20 cellular contexts compared by ENCODE assay signal in genomic region chr18:40109251-40110049, GRCh38.
DNase-seq lines count a peak whose midpoint lies in the region; ATAC-seq, FAIRE-seq and TF ChIP-seq lines count a peak whose summit lies in the region.
"Had no signal": no experiment of that assay in that cellular context is flagged by ENCODE, and none has a peak within 500 bp of the region (broad histone marks: within the 10 kb centered on the region; RNA-seq: fewer than 3 reads in every experiment).

No MANE protein-coding gene starts in this region.

- H3K23ac ChIP-seq in mesenchymal stem cell (ENCODE audit: low read length in 2 of 2), result no peak overlapping the region

- no peaks in the 10 kb centered on the region for H3K27me3 Mint-ChIP-seq in stimulated activated memory B cell treated with anti-CD40 and anti-IgM and Interleukin-4, amounts not matched to agents 10 μg/mL and 1 μg/mL and 100 μg/mL, for 72 hours
- no peaks in the 10 kb centered on the region for H3K27me3 Mint-ChIP-seq in progenitor cell of endocrine pancreas
- H3K27me3 Mint-ChIP-seq: activated naive CD8-positive, alpha-beta T cell treated with anti-CD3 and anti-CD28 coated beads, Interleukin-2, amount 50 U/mL, for 24 hours had no signal

- FAIRE-seq in frontal cortex (lab: Jason Lieb, UNC), result no peak
- FAIRE-seq: bronchial epithelial cell had no signal

- no peak for ATAC-seq in stimulated activated memory B cell treated with anti-CD40 and anti-IgM and Interleukin-4, amounts not matched to agents 10 μg/mL and 1 μg/mL and 100 μg/mL, for 72 hours
- ATAC-seq: activated naive CD8-positive, alpha-beta T cell treated with anti-CD3 and anti-CD28 coated beads, Interleukin-2, amount 50 U/mL, for 24 hours; Right ventricle myocardium inferior had no signal

- no peaks in the 10 kb centered on the region for H3K4me1 Mint-ChIP-seq in stimulated activated memory B cell treated with anti-CD40 and anti-IgM and Interleukin-4, amounts not matched to agents 10 μg/mL and 1 μg/mL and 100 μg/mL, for 72 hours
- peaks cover 3% of the 10 kb centered on the region for H3K4me1 Mint-ChIP-seq in progenitor cell of endocrine pancreas (ENCODE audit: low read depth)
- H3K4me1 Mint-ChIP-seq: activated naive CD8-positive, alpha-beta T cell treated with anti-CD3 and anti-CD28 coated beads, Interleukin-2, amount 50 U/mL, for 24 hours had no signal

- H3K4ac ChIP-seq in mesenchymal stem cell (ENCODE audit: low read depth in 1 of 2, low read length in 2 of 2), result no peak overlapping the region

- H3K9me3 ChIP-seq in mesenchymal stem cell (ENCODE audit: control insufficient read depth, low read length), result no peaks in the 10 kb centered on the region
- H3K9me3 ChIP-seq: testis had no signal

- no peak overlapping the region for H2BK5ac ChIP-seq in mesenchymal stem cell (ENCODE audit: low read depth, low read length, poor library complexity, severe bottlenecking)

- no peak overlapping the region for H3K4me3 Mint-ChIP-seq in stimulated activated memory B cell treated with anti-CD40 and anti-IgM and Interleukin-4, amounts not matched to agents 10 μg/mL and 1 μg/mL and 100 μg/mL, for 72 hours
- H3K4me3 Mint-ChIP-seq in progenitor cell of endocrine pancreas (ENCODE audit: low read depth), result no peak overlapping the region
- H3K4me3 Mint-ChIP-seq: activated naive CD8-positive, alpha-beta T cell treated with anti-CD3 and anti-CD28 coated beads, Interleukin-2, amount 50 U/mL, for 24 hours; activated T-helper 1 cell treated with anti-CD3 and anti-CD28 coated beads, Interleukin-12 subunit alpha, Interleukin-12 subunit beta, Interleukin-2, Interleukin-4 antibody, amounts not matched to agents 30 ng/mL and 10 ng/mL and 1 ng/mL, durations not matched to agents 14 hours and 24 hours and 36 hours had no signal

- H3K27ac ChIP-seq in KMS-11, result no peak overlapping the region
- no peak overlapping the region for H3K27ac ChIP-seq in mesenchymal stem cell (ENCODE audit: low read length, poor library complexity, severe bottlenecking)
- H3K27ac ChIP-seq: skin epidermis, testis had no signal

- H3K4me3 ChIP-seq in KMS-11 (IDR thresholded peaks at IDR 0.05; ENCODE audit: insufficient read depth, low read depth, low read length) (no peak overlapping the region), mesenchymal stem cell (ENCODE audit: insufficient read depth in 1 of 2, low read depth in 1 of 2, low read length in 2 of 2) (no peak overlapping the region)
- H3K4me3 ChIP-seq: skin epidermis, testis had no signal

- TF ChIP-seq CTCF in GM10266 (IDR thresholded peaks at IDR 0.05; ENCODE audit: control insufficient read depth, insufficient read depth, low read depth, missing control alignments) (no peak), KMS-11 (conservative IDR thresholded peaks at IDR 0.05; ENCODE audit: low read depth, low read length) (no peak), progenitor cell of endocrine pancreas (IDR thresholded peaks at IDR 0.05; ENCODE audit: unreplicated experiment) (no peak)

- no peak overlapping the region for H2BK12ac ChIP-seq in mesenchymal stem cell (ENCODE audit: low read length in 2 of 2)

- H3K27me3 ChIP-seq in KMS-11 (ENCODE audit: insufficient read depth, low read depth) (no peaks in the 10 kb centered on the region), mesenchymal stem cell (ENCODE audit: control insufficient read depth in 1 of 2, insufficient read depth in 1 of 2, low read length in 2 of 2) (no peaks in the 10 kb centered on the region)
- H3K27me3 ChIP-seq: testis had no signal

- H4K8ac ChIP-seq in mesenchymal stem cell (ENCODE audit: low read length), result no peak overlapping the region

- no peaks in the 10 kb centered on the region for H3K79me2 ChIP-seq in KMS-11 (ENCODE audit: insufficient read depth, low read depth)

- H3K36me3 Mint-ChIP-seq in stimulated activated memory B cell treated with anti-CD40 and anti-IgM and Interleukin-4, amounts not matched to agents 10 μg/mL and 1 μg/mL and 100 μg/mL, for 72 hours, result no peaks in the 10 kb centered on the region
- H3K36me3 Mint-ChIP-seq in progenitor cell of endocrine pancreas (ENCODE audit: insufficient read depth), result no peaks in the 10 kb centered on the region

- H3K18ac ChIP-seq in mesenchymal stem cell (ENCODE audit: low read depth in 1 of 2, low read length in 2 of 2), result no peak overlapping the region

- H3K4me1 ChIP-seq in KMS-11 (ENCODE audit: low read depth, poor library complexity, severe bottlenecking) (peaks cover 4% of the 10 kb centered on the region), mesenchymal stem cell (ENCODE audit: control insufficient read depth, insufficient read depth, low read depth, low read length) (no peaks in the 10 kb centered on the region)
- H3K4me1 ChIP-seq: testis had no signal

- H2BK15ac ChIP-seq in mesenchymal stem cell (ENCODE audit: low read depth, poor library complexity, severe bottlenecking), result no peak overlapping the region

- H3K9ac ChIP-seq in KMS-11 (no peak overlapping the region), mesenchymal stem cell (ENCODE audit: low read length) (no peak overlapping the region)

- no peaks in the 10 kb centered on the region for H3K79me1 ChIP-seq in mesenchymal stem cell (replicated peaks; ENCODE audit: low read length, poor library complexity, severe bottlenecking)

- H3K9me3 Mint-ChIP-seq in stimulated activated memory B cell treated with anti-CD40 and anti-IgM and Interleukin-4, amounts not matched to agents 10 μg/mL and 1 μg/mL and 100 μg/mL, for 72 hours, result peaks cover 7% of the 10 kb centered on the region
- peaks cover 3% of the 10 kb centered on the region for H3K9me3 Mint-ChIP-seq in progenitor cell of endocrine pancreas (ENCODE audit: low read depth)

- no peak overlapping the region for H4K91ac ChIP-seq in mesenchymal stem cell (ENCODE audit: low read length)

- H3K36me3 ChIP-seq in KMS-11 (ENCODE audit: insufficient read depth), result no peaks in the 10 kb centered on the region
- H3K36me3 ChIP-seq in mesenchymal stem cell (ENCODE audit: control insufficient read depth in 1 of 2, insufficient read depth in 2 of 2, low read depth in 1 of 2, low read length in 2 of 2), result no peaks in the 10 kb centered on the region

- DNase-seq in GM10266 (ENCODE audit: extremely low spot score), result peak; percentile 2
- peak; percentile 69 for DNase-seq in NCI-H69 (lab: John Stamatoyannopoulos, UW)
- DNase-seq in mesenchymal stem cell, result peak; percentile 39
- DNase-seq in progenitor cell of endocrine pancreas (ENCODE audit: low spot score, unreplicated experiment), result no peak
- DNase-seq in frontal cortex (ENCODE audit: low spot score in 2 of 2), result no peak
- DNase-seq: activated CD8-positive, alpha-beta memory T cell treated with anti-CD3 and anti-CD28 coated beads for 24 hours; activated naive CD8-positive, alpha-beta T cell treated with anti-CD3 and anti-CD28 coated beads, Interleukin-2, amount 50 U/mL, for 24 hours; erythroblast; GF-D8; H7; Karpas-422; NCI-H1930; stimulated activated CD4-positive, alpha-beta T cell treated with anti-CD3 and anti-CD28 coated beads, Interleukin-4, amount 100 ng/mL, for 4 hours; testis had no signal

- H2AK5ac ChIP-seq in mesenchymal stem cell (ENCODE audit: low read length, severe bottlenecking), result no peak overlapping the region

- H2AFZ ChIP-seq in KMS-11 (ENCODE audit: low read depth) (peak overlapping the region; percentile 17; the same call in 1 of the 2 replicates), mesenchymal stem cell (ENCODE audit: low read depth, low read length) (no peak overlapping the region)

- no peak overlapping the region for H3K14ac ChIP-seq in mesenchymal stem cell (ENCODE audit: low read length in 2 of 2)

- H3K4me2 ChIP-seq in KMS-11 (no peak overlapping the region; the same call in 1 of the 2 replicates), mesenchymal stem cell (ENCODE audit: low read length, poor library complexity, severe bottlenecking) (no peak overlapping the region)

- no peak overlapping the region for H2BK120ac ChIP-seq in mesenchymal stem cell (ENCODE audit: low read depth, low read length)

- no peak overlapping the region for H3K27ac Mint-ChIP-seq in stimulated activated memory B cell treated with anti-CD40 and anti-IgM and Interleukin-4, amounts not matched to agents 10 μg/mL and 1 μg/mL and 100 μg/mL, for 72 hours
- H3K27ac Mint-ChIP-seq in progenitor cell of endocrine pancreas, result no peak overlapping the region
- H3K27ac Mint-ChIP-seq: activated naive CD8-positive, alpha-beta T cell treated with anti-CD3 and anti-CD28 coated beads, Interleukin-2, amount 50 U/mL, for 24 hours; activated T-helper 1 cell treated with anti-CD3 and anti-CD28 coated beads, Interleukin-12 subunit alpha, Interleukin-12 subunit beta, Interleukin-2, Interleukin-4 antibody, amounts not matched to agents 30 ng/mL and 10 ng/mL and 1 ng/mL, durations not matched to agents 14 hours and 24 hours and 36 hours had no signal

- no peaks in the 10 kb centered on the region for H4K20me1 ChIP-seq in KMS-11 (ENCODE audit: insufficient read depth)

- WGBS in mesenchymal stem cell, result 0% methylated on average over 2 of the region's 2 CpGs

Comparison
In these comparisons a context has a peak if more than half of its experiments do, and no peak if none do; other contexts are left out.
1. DNase-seq: peak in GM10266 (single experiment), NCI-H69 (single experiment) and mesenchymal stem cell (single experiment); none in progenitor cell of endocrine pancreas (single experiment) and frontal cortex (0 of 2).